14 cellular contexts compared by ENCODE assay signal in genomic region chr18:50695431-50696176, GRCh38.
DNase-seq lines count a peak whose midpoint lies in the region; ATAC-seq, FAIRE-seq and TF ChIP-seq lines count a peak whose summit lies in the region.
"Had no signal": no experiment of that assay in that cellular context is flagged by ENCODE, and none has a peak within 500 bp of the region (broad histone marks: within the 10 kb centered on the region; RNA-seq: fewer than 3 reads in every experiment).

No MANE protein-coding gene starts in this region.

- in situ Hi-C loops in IMR-90 (cut with MboI; ENCODE audit: low sequenced_read_pairs), result no loop called here

- intact Hi-C loops in IMR-90 (cut with micrococcal nuclease) (no loop called here), right cardiac atrium (cut with DNase I) (no loop called here)

- no peak overlapping the region for H3K27ac ChIP-seq in BLaER1
- H3K27ac ChIP-seq in IMR-90 (ENCODE audit: insufficient read depth, low read length), result no peak overlapping the region
- no peak overlapping the region for H3K27ac ChIP-seq in H1 (ENCODE audit: low read depth, low read length)
- no peak overlapping the region for H3K27ac ChIP-seq in right cardiac atrium (ENCODE audit: low read length)
- H3K27ac ChIP-seq: SJCRH30 had no signal

- H3K4me3 ChIP-seq in BLaER1, result no peak overlapping the region
- no peak overlapping the region for H3K4me3 ChIP-seq in IMR-90 (ENCODE audit: insufficient read depth, low read depth, low read length)
- H3K4me3 ChIP-seq in H1 (ENCODE audit: extremely low read depth in 1 of 4, insufficient read depth in 2 of 4, low read depth in 3 of 4, low read length in 4 of 4), result no peak overlapping the region
- H3K4me3 ChIP-seq in right cardiac atrium (ENCODE audit: low read length), result no peak overlapping the region
- H3K4me3 ChIP-seq: SJCRH30 had no signal

- POLR2A ChIA-PET in IMR-90 (lab: Charles Lee; ENCODE audit: unreplicated experiment), result no interaction called here
- POLR2A ChIA-PET in H1 (lab: Charles Lee; ENCODE audit: partially characterized antibody), result interaction anchor here (0.6 kb wide), 1 partner anchor 524 kb away, joined by 3 read pairs; no protein-coding TSS in a partner anchor

- H4K91ac ChIP-seq in IMR-90 (ENCODE audit: insufficient read depth, low read depth, low read length), result no peak overlapping the region
- no peak overlapping the region for H4K91ac ChIP-seq in H1 (replicated peaks; ENCODE audit: insufficient read length, low read length)

- no peaks in the 10 kb centered on the region for H3K27me3 ChIP-seq in BLaER1
- no peaks in the 10 kb centered on the region for H3K27me3 ChIP-seq in IMR-90 (ENCODE audit: control insufficient read depth, insufficient read depth, low read length)
- H3K27me3 ChIP-seq in H1 (replicated peaks in 1 of 4; ENCODE audit: control insufficient read depth in 3 of 4, extremely low read depth in 1 of 4, insufficient read depth in 3 of 4, low read length in 3 of 4), result no peaks in the 10 kb centered on the region
- no peaks in the 10 kb centered on the region for H3K27me3 ChIP-seq in right cardiac atrium (ENCODE audit: control insufficient read depth, insufficient read depth)
- H3K27me3 ChIP-seq: SJCRH30 had no signal

- no peak overlapping the region for H2BK120ac ChIP-seq in IMR-90 (ENCODE audit: low read depth, low read length)
- no peak overlapping the region for H2BK120ac ChIP-seq in H1 (replicated peaks; ENCODE audit: low read depth, low read length)

- TF ChIP-seq RAD21 in IMR-90 (IDR thresholded peaks at IDR 0.05; ENCODE audit: low read length) (no peak), H1 (IDR thresholded peaks at IDR 0.05 in 1 of 2, conservative IDR thresholded peaks at IDR 0.05 in 1 of 2; ENCODE audit: low read depth in 2 of 2, low read length in 2 of 2) (no peak)

- H3K9me3 ChIP-seq in BLaER1 (no peaks in the 10 kb centered on the region), IMR-90 (ENCODE audit: control insufficient read depth, insufficient read depth, low read length) (no peaks in the 10 kb centered on the region), H1 (ENCODE audit: insufficient read depth in 2 of 2, low read depth in 1 of 2, low read length in 1 of 2) (no peaks in the 10 kb centered on the region), right cardiac atrium (ENCODE audit: control insufficient read depth, low read length) (no peaks in the 10 kb centered on the region)
- H3K9me3 ChIP-seq: SJCRH30 had no signal

- TF ChIP-seq CTCF in IMR-90 (conservative IDR thresholded peaks at IDR 0.05; ENCODE audit: low read depth, low read length), result no peak
- TF ChIP-seq CTCF in H1 (IDR thresholded peaks at IDR 0.05; ENCODE audit: control extremely low read depth in 1 of 3, insufficient read depth in 1 of 3, low read depth in 1 of 3, low read length in 3 of 3), result no peak

- H3K79me1 ChIP-seq in IMR-90 (ENCODE audit: low read depth in 1 of 2, low read length in 2 of 2) (no peaks in the 10 kb centered on the region), H1 (ENCODE audit: low read depth, low read length) (no peaks in the 10 kb centered on the region)

- CTCF ChIA-PET in IMR-90 (lab: Yijun Ruan, JAX), result interaction anchor here (0.6 kb wide), 1 partner anchor 11 kb away, joined by 6 read pairs; no protein-coding TSS in a partner anchor
- CTCF ChIA-PET in H1 (lab: Charles Lee; ENCODE audit: partially characterized antibody), result interaction anchor here (0.7 to 1.4 kb wide), 2 partner anchors 22 to 52 kb away, joined by 3 read pairs; no protein-coding TSS in a partner anchor

- no peak overlapping the region for H3K56ac ChIP-seq in IMR-90 (ENCODE audit: extremely low read depth, insufficient read depth, low read length)
- H3K56ac ChIP-seq in H1 (replicated peaks; ENCODE audit: insufficient read length, low read depth, low read length), result no peak overlapping the region

- H3K4ac ChIP-seq in IMR-90 (ENCODE audit: low read depth, low read length) (no peak overlapping the region), H1 (replicated peaks; ENCODE audit: insufficient read length, low read depth, low read length) (no peak overlapping the region)

- ATAC-seq in IMR-90 (ENCODE audit: low read depth) (no peak), right cardiac atrium (peak; percentile 86 to 89)

- no peaks in the 10 kb centered on the region for H4K20me1 ChIP-seq in BLaER1
- no peaks in the 10 kb centered on the region for H4K20me1 ChIP-seq in IMR-90 (ENCODE audit: insufficient read depth, low read length)
- H4K20me1 ChIP-seq in H1 (replicated peaks in 1 of 2; ENCODE audit: control insufficient read depth in 1 of 2, insufficient read depth in 2 of 2, low read length in 2 of 2), result no peaks in the 10 kb centered on the region

- no peak for DNase-seq in IMR-90
- DNase-seq in H1 (ENCODE audit: low read depth in 1 of 2, low spot score in 2 of 2), result no peak
- peak; percentile 27 to 69 (median 64) for DNase-seq in right cardiac atrium
- DNase-seq in frontal cortex (ENCODE audit: low spot score in 2 of 2), result no peak
- DNase-seq in NCI-H345 (lab: John Stamatoyannopoulos, UW), result no peak
- no peak for DNase-seq in cerebellar nuclear complex (lab: John Stamatoyannopoulos, UW)
- DNase-seq in 8988T, result no peak
- DNase-seq: GOT3, KBM-7, NCI-H1092, NCI-H774, SJCRH30 had no signal

- dilution Hi-C loops in IMR-90 (cut with HindIII; ENCODE audit: low sequenced_read_pairs, unreplicated experiment), result no loop called here

- no peak overlapping the region for H3K14ac ChIP-seq in IMR-90 (replicated peaks; ENCODE audit: low read depth, low read length)
- H3K14ac ChIP-seq in H1 (ENCODE audit: insufficient read length), result no peak overlapping the region

- H2AFZ ChIP-seq in IMR-90 (replicated peaks; ENCODE audit: low read length, poor library complexity), result no peak overlapping the region
- H2AFZ ChIP-seq in H1 (ENCODE audit: low read length), result no peak overlapping the region

- BruUV-seq in IMR-90 (replicated peaks; lab: Mats Ljungman, UMichigan), result no TSS peak

- FAIRE-seq in H1 (lab: Jason Lieb, UNC) (no peak), frontal cortex (lab: Jason Lieb, UNC) (no peak)
- FAIRE-seq: HTR-8/SVneo had no signal

- H2BK5ac ChIP-seq in IMR-90 (ENCODE audit: low read depth, low read length, poor library complexity, severe bottlenecking) (no peak overlapping the region), H1 (ENCODE audit: low read depth, low read length) (no peak overlapping the region)

- H3K18ac ChIP-seq in IMR-90 (ENCODE audit: low read depth, low read length), result no peak overlapping the region
- H3K18ac ChIP-seq in H1 (ENCODE audit: extremely low read depth, low read length), result no peak overlapping the region; the same call in 1 of the 2 replicates

- H4K8ac ChIP-seq in IMR-90 (ENCODE audit: low read depth in 2 of 2, low read length in 2 of 2), result no peak overlapping the region
- H4K8ac ChIP-seq in H1 (ENCODE audit: extremely low read depth, insufficient read depth, low read length), result no peak overlapping the region

- H2AK9ac ChIP-seq in IMR-90 (replicated peaks; ENCODE audit: low read depth, low read length, poor library complexity), result no peak overlapping the region

- H3K23ac ChIP-seq in IMR-90 (ENCODE audit: low read depth, low read length) (no peak overlapping the region), H1 (ENCODE audit: insufficient read length) (no peak overlapping the region)

- H3K36me3 ChIP-seq in BLaER1, result no peaks in the 10 kb centered on the region
- H3K36me3 ChIP-seq in IMR-90 (ENCODE audit: control insufficient read depth, insufficient read depth, low read length), result no peaks in the 10 kb centered on the region
- H3K36me3 ChIP-seq in H1 (ENCODE audit: control insufficient read depth in 2 of 4, insufficient read depth in 4 of 4, low read length in 3 of 4), result no peaks in the 10 kb centered on the region
- H3K36me3 ChIP-seq: SJCRH30 had no signal

- H3K9me1 ChIP-seq in IMR-90 (ENCODE audit: insufficient read depth, low read length), result no peaks in the 10 kb centered on the region

- H3K9ac ChIP-seq in BLaER1, result no peak overlapping the region
- H3K9ac ChIP-seq in IMR-90 (ENCODE audit: low read depth, low read length), result no peak overlapping the region
- H3K9ac ChIP-seq in H1 (replicated peaks in 1 of 4; ENCODE audit: extremely low read depth in 1 of 4, low read depth in 3 of 4, low read length in 3 of 4), result no peak overlapping the region

- H2BK20ac ChIP-seq in IMR-90 (ENCODE audit: low read depth, low read length) (no peak overlapping the region), H1 (ENCODE audit: low read length) (no peak overlapping the region)

- no peak for TF ChIP-seq EP300 in H1 (IDR thresholded peaks at IDR 0.05; ENCODE audit: borderline replicate concordance in 1 of 2, low read depth in 2 of 2, low read length in 2 of 2)

- no peaks in the 10 kb centered on the region for H3K79me2 ChIP-seq in H1 (ENCODE audit: control insufficient read depth in 1 of 2, insufficient read depth in 2 of 2, low read length in 2 of 2)

- H3K4me2 ChIP-seq in BLaER1, result peak overlapping the region; percentile 54
- no peak overlapping the region for H3K4me2 ChIP-seq in IMR-90 (ENCODE audit: low read depth, low read length)
- H3K4me2 ChIP-seq in H1 (ENCODE audit: insufficient read depth in 1 of 2, low read depth in 2 of 2, low read length in 2 of 2), result no peak overlapping the region

- H2AK5ac ChIP-seq in IMR-90 (ENCODE audit: low read depth, low read length), result no peak overlapping the region
- H2AK5ac ChIP-seq in H1 (ENCODE audit: low read depth, low read length), result no peak overlapping the region

- no peak overlapping the region for H2BK12ac ChIP-seq in H1 (ENCODE audit: low read depth, low read length)

- H3K23me2 ChIP-seq in H1 (ENCODE audit: low read depth, low read length), result no peaks in the 10 kb centered on the region

- TF ChIP-seq POLR2A in IMR-90 (IDR thresholded peaks at IDR 0.05; ENCODE audit: low read depth, low read length) (no peak), H1 (IDR thresholded peaks at IDR 0.05; ENCODE audit: control extremely low read depth in 1 of 2, low read depth in 2 of 2, low read length in 2 of 2) (no peak)

- H4K5ac ChIP-seq in IMR-90 (ENCODE audit: low read depth, low read length) (no peak overlapping the region), H1 (ENCODE audit: insufficient read length, low read depth, low read length) (no peak overlapping the region)

- peaks cover 24% of the 10 kb centered on the region for H3K4me1 ChIP-seq in BLaER1
- H3K4me1 ChIP-seq in IMR-90 (ENCODE audit: control insufficient read depth, insufficient read depth, low read length), result no peaks in the 10 kb centered on the region
- peaks cover 3 to 12% (median 8%) of the 10 kb centered on the region in 4 experiments; a peak in 5 of 7 replicates for H3K4me1 ChIP-seq in H1 (replicated peaks in 1 of 4; ENCODE audit: control insufficient read depth in 3 of 4, insufficient read depth in 4 of 4, low read length in 3 of 4)
- peaks cover 4% of the 10 kb centered on the region for H3K4me1 ChIP-seq in right cardiac atrium (ENCODE audit: control insufficient read depth, insufficient read depth, low read length)
- H3K4me1 ChIP-seq: SJCRH30 had no signal

- H2BK15ac ChIP-seq in IMR-90 (ENCODE audit: low read depth, low read length), result no peak overlapping the region
- H2BK15ac ChIP-seq in H1 (ENCODE audit: low read length), result no peak overlapping the region

- WGBS in IMR-90 (ENCODE audit: extremely low coverage in 2 of 2, insufficient read length in 1 of 2), 2 experiments, result 54% methylated on average over 6 of the region's 10 CpGs; no CpG with 5 or more reads in 1 of the 2 experiments
- 88% methylated on average over 10 of the region's 10 CpGs; no CpG with 5 or more reads in 1 of the 2 experiments for WGBS in H1 (ENCODE audit: extremely low coverage in 1 of 2, insufficient coverage in 1 of 2, insufficient read length in 1 of 2, insufficient replicate concordance in 2 of 2, low coverage in 1 of 2, low lambda C conversion rate in 2 of 2, missing lambda C conversion rate in 1 of 2), 2 experiments
- 41% methylated on average over 10 of the region's 10 CpGs for WGBS in right cardiac atrium

Comparison
In these comparisons a context has a peak if more than half of its experiments do, and no peak if none do; other contexts are left out.
1. DNase-seq: peak in right cardiac atrium (3 of 3); none in IMR-90 (single experiment), H1 (0 of 2), frontal cortex (0 of 2), NCI-H345 (single experiment), cerebellar nuclear complex (0 of 2) and 8988T (single experiment).